In the genomic region with DNA sequence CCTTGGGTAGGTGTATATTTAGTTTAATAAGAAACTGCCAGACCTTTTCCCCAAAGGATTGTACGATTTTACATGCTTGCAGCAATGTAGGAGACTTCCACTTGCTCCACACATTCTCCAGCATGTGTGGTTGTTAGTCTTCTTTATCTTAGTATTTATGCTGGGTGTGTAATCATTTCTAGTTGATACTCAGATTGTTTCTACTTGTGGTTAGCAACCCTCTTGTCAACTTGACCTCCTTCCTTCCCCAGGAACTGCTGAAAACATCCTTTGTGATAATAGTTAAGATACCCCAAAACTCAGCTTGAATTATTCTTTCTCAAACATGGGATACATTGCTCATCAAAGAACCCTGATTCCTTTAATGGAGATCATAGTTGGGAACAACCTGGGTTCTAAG, we compare ENCODE assay signal across 19 cellular contexts. TPM values are rescaled to one million over a fixed set of nuclear protein-coding genes. Genes with fewer than 3 reads are reported as not detected.
DNase-seq lines count a peak whose midpoint lies in the region; ATAC-seq, FAIRE-seq and TF ChIP-seq lines count a peak whose summit lies in the region.
"Had no signal": no experiment of that assay in that cellular context is flagged by ENCODE, and none has a peak within 500 bp of the region (broad histone marks: within the 10 kb centered on the region; RNA-seq: fewer than 3 reads in every experiment).

No MANE protein-coding gene starts in this region.

- H3K9me3 ChIP-seq in T-helper 17 cell (ENCODE audit: control insufficient read depth, low read length, poor library complexity, severe bottlenecking) (no peaks in the 10 kb centered on the region), small intestine (ENCODE audit: control insufficient read depth, low read depth) (no peaks in the 10 kb centered on the region), trophoblast cell (ENCODE audit: insufficient read depth, low read depth, low read length) (no peaks in the 10 kb centered on the region)

- ATAC-seq in T-helper 17 cell: no peak
- no peak for ATAC-seq in stimulated activated naive CD8-positive, alpha-beta T cell treated with anti-CD3 and anti-CD28 coated beads, Interleukin-15, Interleukin-2, amounts not matched to agents 100 U/mL and 50 U/mL, for 24 hours
- ATAC-seq: CD8-positive, alpha-beta T cell; HCT116 had no signal

- H4K8ac ChIP-seq in trophoblast cell (ENCODE audit: low read depth, low read length): no peak overlapping the region

- H3K23ac ChIP-seq in trophoblast cell (ENCODE audit: low read length): no peak overlapping the region

- no peak overlapping the region for H2AFZ ChIP-seq in trophoblast cell (ENCODE audit: insufficient read depth, low read length, poor library complexity)

- H3K4ac ChIP-seq in trophoblast cell (ENCODE audit: low read depth, low read length): no peak overlapping the region

- peak; percentile 41 for FAIRE-seq in H54 (lab: Jason Lieb, UNC)
- no peak for FAIRE-seq in small intestine (lab: Jason Lieb, UNC)

- DNase-seq in H54 (ENCODE audit: insufficient read length, low spot score) (no peak), T-helper 17 cell (no peak), fibroblast of villous mesenchyme (ENCODE audit: low read depth) (peak; percentile 43), small intestine (peak; percentile 55), trophoblast cell (no peak)
- DNase-seq in stimulated activated naive CD8-positive, alpha-beta T cell treated with anti-CD3 and anti-CD28 coated beads, Interleukin-15, Interleukin-2, amounts not matched to agents 100 U/mL and 50 U/mL, for 24 hours: no peak
- no peak for DNase-seq in effector CD8-positive, alpha-beta T cell (lab: John Stamatoyannopoulos, UW)
- DNase-seq: Calu3; CD8-positive, alpha-beta T cell; DMS153; GOT3; Kasumi-1; NCI-H1417; NCI-H187; NCI-H446 treated with DMSO at 0.1 percent for 48 hours; NCI-H526 treated with DMSO at 0.1 percent for 48 hours; Right ventricle myocardium superior had no signal

- no peaks in the 10 kb centered on the region for H3K79me1 ChIP-seq in trophoblast cell (ENCODE audit: low read length)

- H3K27me3 Mint-ChIP-seq in T-helper 17 cell: no peaks in the 10 kb centered on the region

- WGBS in small intestine, 3 donors: 29 to 55% (median 48%) methylated on average over 1 of the region's 1 CpG
- no CpG with 5 or more reads among the region's 1 CpG for WGBS in trophoblast cell (ENCODE audit: extremely low coverage, insufficient coverage, insufficient read length)

- TF ChIP-seq POLR2A in H54 (IDR thresholded peaks at IDR 0.05; ENCODE audit: low read depth, low read length): no peak

- H3K36me3 Mint-ChIP-seq in T-helper 17 cell (ENCODE audit: low read depth): peaks cover 16% of the 10 kb centered on the region

- no peak overlapping the region for H2BK5ac ChIP-seq in trophoblast cell (ENCODE audit: low read depth, low read length, poor library complexity)

- H2BK120ac ChIP-seq in trophoblast cell (ENCODE audit: insufficient read depth, low read length, poor library complexity): no peak overlapping the region

- H3K4me3 ChIP-seq in fibroblast of villous mesenchyme (ENCODE audit: low read depth, low read length) (no peak overlapping the region), small intestine (ENCODE audit: low read depth in 1 of 2, low read length in 2 of 2) (no peak overlapping the region), trophoblast cell (ENCODE audit: low read depth, low read length) (no peak overlapping the region)
- H3K4me3 ChIP-seq: BLaER1 had no signal

- TF ChIP-seq CTCF in fibroblast of villous mesenchyme (IDR thresholded peaks at IDR 0.05; ENCODE audit: insufficient read depth, low read depth, low read length): no peak

- H2AK5ac ChIP-seq in trophoblast cell (ENCODE audit: low read length): no peak overlapping the region

- peaks cover 22% of the 10 kb centered on the region for H3K4me1 Mint-ChIP-seq in T-helper 17 cell

- H3K4me1 ChIP-seq in small intestine (ENCODE audit: control insufficient read depth in 2 of 2, insufficient read depth in 1 of 2, low read depth in 1 of 2, low read length in 1 of 2) (no peaks in the 10 kb centered on the region), trophoblast cell (ENCODE audit: control insufficient read depth in 1 of 2, insufficient read depth in 2 of 2, low read length in 2 of 2) (peaks cover 2% of the 10 kb centered on the region in 2 experiments)
- H3K4me1 ChIP-seq: BLaER1 had no signal

- H3K36me3 ChIP-seq in small intestine (ENCODE audit: control insufficient read depth in 2 of 2, insufficient read depth in 2 of 2, low read length in 2 of 2): peaks cover 0 to 2% of the 10 kb centered on the region in 2 donors
- peaks cover 0 to 3% of the 10 kb centered on the region in 2 experiments for H3K36me3 ChIP-seq in trophoblast cell (ENCODE audit: control insufficient read depth in 1 of 2, insufficient read depth in 2 of 2, low read length in 2 of 2)

- H3K18ac ChIP-seq in trophoblast cell (ENCODE audit: low read length): no peak overlapping the region

- no peak overlapping the region for H4K91ac ChIP-seq in trophoblast cell (ENCODE audit: low read depth, low read length)

- no peak overlapping the region for H4K12ac ChIP-seq in trophoblast cell (ENCODE audit: low read depth, low read length)

- H3K14ac ChIP-seq in trophoblast cell (ENCODE audit: low read length): no peak overlapping the region

- H3K4me2 ChIP-seq in trophoblast cell (ENCODE audit: low read length): no peak overlapping the region
- H3K4me2 ChIP-seq: BLaER1 had no signal

- H2BK12ac ChIP-seq in trophoblast cell (ENCODE audit: low read length): no peak overlapping the region

- H3K27ac ChIP-seq in small intestine (ENCODE audit: low read depth in 1 of 2, low read length in 1 of 2): no peak overlapping the region
- no peak overlapping the region for H3K27ac ChIP-seq in trophoblast cell (ENCODE audit: low read depth, low read length)
- H3K27ac ChIP-seq: BLaER1 had no signal

- no peak overlapping the region for H3K9ac ChIP-seq in trophoblast cell (ENCODE audit: low read length)
- H3K9ac ChIP-seq: BLaER1 had no signal

- H3K4me3 Mint-ChIP-seq in T-helper 17 cell: peak overlapping the region; percentile 32
- H3K4me3 Mint-ChIP-seq: CD8-positive, alpha-beta T cell had no signal

- H3K27ac Mint-ChIP-seq in T-helper 17 cell: peak overlapping the region; percentile 62

- H3K27me3 ChIP-seq in small intestine (ENCODE audit: control insufficient read depth in 2 of 2, insufficient read depth in 2 of 2, low read length in 2 of 2): no peaks in the 10 kb centered on the region
- no peaks in the 10 kb centered on the region for H3K27me3 ChIP-seq in trophoblast cell (ENCODE audit: insufficient read depth, low read length)
- H3K27me3 ChIP-seq: BLaER1 had no signal

- no peaks in the 10 kb centered on the region for H3K79me2 ChIP-seq in trophoblast cell (ENCODE audit: control insufficient read depth, insufficient read depth, low read length, poor library complexity)

RNA-seq across cellular contexts. Expression of a gene that starts 37.2 kb away (rescaled TPM):
- total RNA-seq in T-helper 17 cell (1 to 10 TPM in 1 of 2 donors, under 1 TPM in 1; 0.44 to 1.3 TPM), fibroblast of villous mesenchyme (113 and 189 TPM in 2 replicates)
- polyA plus RNA-seq in small intestine: 100 to 1,000 TPM in 2 of 3 donors, 10 to 100 TPM in 1; 97.7 to 305 (median 266) TPM
- 1.1 and 1.2 TPM in 2 replicates for polyA plus RNA-seq in trophoblast cell (2013)

RNA-seq across cellular contexts. Expression of a gene that starts 51.1 kb away (rescaled TPM):
- total RNA-seq in T-helper 17 cell (10 to 100 TPM; 17.3 to 17.5 TPM), fibroblast of villous mesenchyme (24.2 and 29.4 TPM in 2 replicates)
- polyA plus RNA-seq in small intestine: 1 to 10 TPM; 3.5 to 5.9 (median 5.6) TPM
- 9.6 and 10.0 TPM in 2 replicates for polyA plus RNA-seq in trophoblast cell (2013)

RNA-seq across cellular contexts. Expression of a gene that starts 51.3 kb away (rescaled TPM):
- 10 to 100 TPM; 18.5 to 23.3 TPM for total RNA-seq in T-helper 17 cell
- 14.2 and 29.8 TPM in 2 replicates for total RNA-seq in fibroblast of villous mesenchyme
- 1 to 10 TPM; 2.2 to 8.5 (median 6.2) TPM for polyA plus RNA-seq in small intestine
- 13.5 and 16.8 TPM in 2 replicates for polyA plus RNA-seq in trophoblast cell (2013)

Comparison
In these comparisons a context has a peak if more than half of its experiments do, and no peak if none do; other contexts are left out.
1. DNase-seq: peak in fibroblast of villous mesenchyme (single experiment) and small intestine (single experiment); none in H54 (single experiment), T-helper 17 cell (0 of 3), stimulated activated naive CD8-positive, alpha-beta T cell treated with anti-CD3 and anti-CD28 coated beads, Interleukin-15, Interleukin-2, amounts not matched to agents 100 U/mL and 50 U/mL, for 24 hours (single experiment), trophoblast cell (0 of 2) and effector CD8-positive, alpha-beta T cell (single experiment).
2. RNA of a gene that starts 37.2 kb away (total RNA-seq): 113 to 189 TPM in fibroblast of villous mesenchyme; 0.44 to 1.3 TPM in T-helper 17 cell; every median in the first group is over 10 times any median in the second.